8 cellular contexts compared by ENCODE assay signal in genomic region chr10:92290837-92291609, GRCh38. TPM values are rescaled to one million over a fixed set of nuclear protein-coding genes. Genes with fewer than 3 reads are reported as not detected.
A peak's percentile ranks its signal among the peaks of the same experiment; 100 is the strongest.
DNase-seq lines count a peak whose midpoint lies in the region; ATAC-seq and TF ChIP-seq lines count a peak whose summit lies in the region.

TSS of gene CPEB3 (minus strand) at chr10:92291078. CDS start at chr10:92240350, 50,728 bp downstream.
TSS of gene MARCHF5 (plus strand) at chr10:92291167. CDS start at chr10:92291495, 328 bp downstream.

- no peaks in the 10 kb centered on the region; the same call in 1 of the 2 replicates for H4K20me1 ChIP-seq in PC-9 (ENCODE audit: insufficient read depth)

- H3K4me1 ChIP-seq in PC-9 (replicated peaks; ENCODE audit: insufficient read depth) (peaks cover 8% of the 10 kb centered on the region), esophagus muscularis mucosa (peaks cover 11 to 45% (median 35%) of the 10 kb centered on the region in 4 donors)

- peak within 1 kb of the TSS; percentile 96 for H2AFZ ChIP-seq in PC-9

- in situ Hi-C loops in KBM-7 (cut with MboI; ENCODE audit: low pct_unique_long_range_greater_than_20kb, low sequenced_read_pairs): no loop called here

- DNase-seq in DMS79 (lab: John Stamatoyannopoulos, UW): peak; percentile 62
- DNase-seq in KBM-7: peak; percentile 97
- DNase-seq in PC-9: peak; percentile 81 to 90
- DNase-seq in activated T-cell treated with anti-CD3 and anti-CD28 coated beads, Interleukin-2, amount 50 U/mL, for 48 hours: peak; percentile 92 to 94
- peak; percentile 98 for DNase-seq in esophagus muscularis mucosa (ENCODE audit: extremely low spot score)
- DNase-seq in myocyte (ENCODE audit: low read depth): peak; percentile 94
- peak; percentile 84 to 90 for DNase-seq in stimulated activated CD8-positive, alpha-beta memory T cell treated with anti-CD3 and anti-CD28 coated beads, Interleukin-7, amount 100 ng/mL, for 48 hours (ENCODE audit: extremely low read depth in 1 of 2, low read depth in 1 of 2)

- peak; percentile 57 for TF ChIP-seq CTCF in PC-9 (conservative IDR thresholded peaks at IDR 0.05)
- peak; percentile 51 to 78 (median 60) for TF ChIP-seq CTCF in esophagus muscularis mucosa (IDR thresholded peaks at IDR 0.05)

- H3K36me3 ChIP-seq in PC-9 (ENCODE audit: low read depth) (no peaks in the 10 kb centered on the region), esophagus muscularis mucosa (peaks cover 0 to 16% (median 3%) of the 10 kb centered on the region in 4 donors)

- TSS peak; percentile 58 for BruUV-seq in PC-9 (replicated peaks; lab: Mats Ljungman, UMichigan)

- peak within 1 kb of the TSS; percentile 83 for H3K4me2 ChIP-seq in PC-9

- peaks cover 41% of the 10 kb centered on the region for H3K79me2 ChIP-seq in PC-9 (ENCODE audit: low read depth)

- intact Hi-C loops in PC-9 (cut with micrococcal nuclease; ENCODE audit: unreplicated experiment) (loop anchor here (1.0 to 2.0 kb wide), 2 partner anchors 50 to 204 kb away; no protein-coding TSS in a partner anchor), esophagus muscularis mucosa (cut with DNase I) (loop anchor here (2.0 kb wide), 1 partner anchor 50 kb away; no protein-coding TSS in a partner anchor)

- H3K9me3 ChIP-seq in PC-9 (ENCODE audit: insufficient read depth, low read depth): no peaks in the 10 kb centered on the region
- H3K9me3 ChIP-seq in esophagus muscularis mucosa: no peaks in the 10 kb centered on the region

- H3K27me3 ChIP-seq in PC-9 (ENCODE audit: insufficient read depth, low read depth) (no peaks in the 10 kb centered on the region), esophagus muscularis mucosa (no peaks in the 10 kb centered on the region)

- TF ChIP-seq POLR2A in esophagus muscularis mucosa (IDR thresholded peaks at IDR 0.05; ENCODE audit: low read depth): peak; percentile 56

- H3K9me2 ChIP-seq in PC-9 (ENCODE audit: insufficient read depth): no peaks in the 10 kb centered on the region

- POLR2A ChIA-PET in PC-9 (lab: Charles Lee; ENCODE audit: unreplicated experiment): interaction anchor here (0.6 to 0.7 kb wide), 2 partner anchors 50 to 979 kb away, joined by 3 read pairs; no protein-coding TSS in a partner anchor

- peaks cover 4% of the 10 kb centered on the region; the same call in 1 of the 2 replicates for H3F3A ChIP-seq in PC-9 (ENCODE audit: insufficient read depth, low read depth)

- peak; percentile 40 for TF ChIP-seq EP300 in esophagus muscularis mucosa (IDR thresholded peaks at IDR 0.05)

- CTCF ChIA-PET in PC-9 (lab: Charles Lee): interaction anchor here (0.6 to 0.7 kb wide), 5 partner anchors 27 to 280 kb away, joined by 3 to 17 read pairs (median 5); no protein-coding TSS in a partner anchor

- ATAC-seq in GM21717 (IDR thresholded peaks at IDR 0.05; ENCODE audit: unreplicated experiment): peak; percentile 98

- H3K4me3 ChIP-seq in PC-9: peak within 1 kb of the TSS; percentile 89
- peak within 1 kb of the TSS; percentile 83 to 97 (median 88) for H3K4me3 ChIP-seq in esophagus muscularis mucosa

- H3K27ac ChIP-seq in PC-9 (peak within 1 kb of the TSS; percentile 59), esophagus muscularis mucosa (replicated peaks in 1 of 4) (peak within 1 kb of the TSS; percentile 93 to 98 (median 94))

- WGBS in esophagus muscularis mucosa: no CpG with 5 or more reads among the region's 79 CpGs

RNA-seq across cellular contexts. Expression of gene CPEB3, which starts in this region (rescaled TPM):
- total RNA-seq in PC-9 (2021) (1.1 and 1.4 TPM in 2 replicates), esophagus muscularis mucosa (10 to 100 TPM in 2 of 4 donors, 1 to 10 TPM in 2; 6.8 to 11.0 (median 10.4) TPM), myocyte (3.9 and 8.6 TPM in 2 replicates)
- 1.2 TPM for polyA plus RNA-seq in myocyte (2012)

RNA-seq across cellular contexts. Expression of gene MARCHF5, which starts in this region (rescaled TPM):
- total RNA-seq in PC-9 (2021) (31.5 and 39.1 TPM in 2 replicates), esophagus muscularis mucosa (10 to 100 TPM; 12.3 to 18.5 (median 16.7) TPM), myocyte (13.0 and 13.3 TPM in 2 replicates)
- polyA plus RNA-seq in myocyte (2012): 29.2 TPM

Comparison
In these comparisons a context has a peak if more than half of its experiments do, and no peak if none do; other contexts are left out.
1. Peak in every context shown above with its lines: DNase-seq, ATAC-seq, H3K4me3 ChIP-seq and H3K27ac ChIP-seq.